7 cellular contexts compared by ENCODE assay signal in the genomic region with DNA sequence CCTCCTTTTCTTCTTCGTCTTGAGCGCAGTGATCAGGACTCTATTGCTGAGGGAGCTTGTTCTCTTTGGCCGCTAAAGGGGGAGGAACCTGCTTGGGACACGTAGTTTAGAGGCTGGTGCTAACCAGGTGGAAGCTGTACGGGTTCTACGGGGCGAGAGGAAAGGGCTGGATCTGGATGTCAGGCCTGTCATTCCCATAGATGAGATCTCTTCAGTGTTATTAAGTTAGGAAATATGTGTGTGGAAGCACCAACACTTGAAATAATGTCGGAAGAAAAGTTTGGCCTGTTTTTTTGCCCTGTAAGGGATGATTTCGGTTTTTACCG. TPM values are rescaled to one million over a fixed set of nuclear protein-coding genes. Genes with fewer than 3 reads are reported as not detected.
DNase-seq lines count a peak whose midpoint lies in the region; ATAC-seq and TF ChIP-seq lines count a peak whose summit lies in the region.

No MANE protein-coding gene starts in this region.

- no peak for TF ChIP-seq CTCF in thoracic aorta (IDR thresholded peaks at IDR 0.05)

- no peaks in the 10 kb centered on the region for H3K9me3 ChIP-seq in ES-I3 (ENCODE audit: control insufficient read depth, insufficient read depth, low read length)
- H3K9me3 ChIP-seq in duodenal mucosa (ENCODE audit: control insufficient read depth in 1 of 2, low read length in 2 of 2), result no peaks in the 10 kb centered on the region
- no peaks in the 10 kb centered on the region for H3K9me3 ChIP-seq in thoracic aorta

- H3K27ac ChIP-seq in duodenal mucosa (ENCODE audit: low read depth, low read length) (no peak overlapping the region), thoracic aorta (peak overlapping the region; percentile 81 to 89)

- peaks cover 3% of the 10 kb centered on the region for H3K4me1 ChIP-seq in ES-I3 (ENCODE audit: insufficient read depth, low read length)
- peaks cover 29 to 31% of the 10 kb centered on the region in 2 donors for H3K4me1 ChIP-seq in duodenal mucosa (ENCODE audit: control insufficient read depth in 1 of 2, insufficient read depth in 2 of 2, low read length in 2 of 2)
- H3K4me1 ChIP-seq in thoracic aorta (ENCODE audit: control insufficient read depth in 1 of 2, low read depth in 2 of 2), result peaks cover 27 to 44% of the 10 kb centered on the region in 2 donors

- H3K27ac Mint-ChIP-seq in memory B cell, result peak overlapping the region; percentile 96

- H3K27me3 Mint-ChIP-seq in memory B cell, result no peaks in the 10 kb centered on the region

- H3K4me1 Mint-ChIP-seq in memory B cell, result peaks cover 29% of the 10 kb centered on the region

- DNase-seq in SW 1271 (lab: John Stamatoyannopoulos, UW), result peak; percentile 15 to 33
- peak in 1 of 2 donors; percentile 12 for DNase-seq in memory B cell (ENCODE audit: low spot score in 2 of 2)
- DNase-seq in thoracic aorta (ENCODE audit: low spot score), result no peak

- no peaks in the 10 kb centered on the region for H3K27me3 ChIP-seq in duodenal mucosa (ENCODE audit: control insufficient read depth in 1 of 2, insufficient read depth in 2 of 2, low read length in 2 of 2)
- no peaks in the 10 kb centered on the region for H3K27me3 ChIP-seq in thoracic aorta (replicated peaks; ENCODE audit: insufficient read depth)

- peaks cover 7% of the 10 kb centered on the region for H3K36me3 Mint-ChIP-seq in memory B cell

- H3K36me3 ChIP-seq in ES-I3 (ENCODE audit: insufficient read depth, low read length) (no peaks in the 10 kb centered on the region), duodenal mucosa (ENCODE audit: control insufficient read depth in 1 of 2, insufficient read depth in 2 of 2, low read length in 2 of 2) (peaks cover 12 to 16% of the 10 kb centered on the region in 2 donors), thoracic aorta (peaks cover 9% of the 10 kb centered on the region)

- ATAC-seq in GM19455 (IDR thresholded peaks at IDR 0.05; ENCODE audit: unreplicated experiment), result peak; percentile 57
- peak; percentile 41 for ATAC-seq in HG03457 (IDR thresholded peaks at IDR 0.05; ENCODE audit: unreplicated experiment)
- ATAC-seq in memory B cell (ENCODE audit: low read depth), result peak; percentile 34
- ATAC-seq in thoracic aorta (ENCODE audit: insufficient number of reproducible peaks, low FRiP score, low read depth), result no peak

- peak overlapping the region; percentile 91 to 94 for H3K4me3 ChIP-seq in duodenal mucosa (ENCODE audit: low read depth in 1 of 2, low read length in 2 of 2)
- H3K4me3 ChIP-seq in thoracic aorta, result peak overlapping the region; percentile 87

- H3K9me3 Mint-ChIP-seq in memory B cell, result no peaks in the 10 kb centered on the region

- peak overlapping the region; percentile 93 for H3K4me3 Mint-ChIP-seq in memory B cell

- H3K9ac ChIP-seq in ES-I3 (ENCODE audit: low read depth, low read length) (peak overlapping the region; percentile 96), duodenal mucosa (ENCODE audit: low read depth in 1 of 2, low read length in 2 of 2) (peak overlapping the region; percentile 89 to 94)

RNA-seq across cellular contexts. Expression of a gene that starts 0.6 kb away (rescaled TPM):
- 10 to 100 TPM; 43.1 to 52.9 TPM for total RNA-seq in thoracic aorta

RNA-seq across cellular contexts. Expression of a gene that starts 32.0 kb away (rescaled TPM):
- 10 to 100 TPM in 1 of 2 donors, 1 to 10 TPM in 1; 9.3 to 49.2 TPM for total RNA-seq in thoracic aorta

RNA-seq across cellular contexts. Expression of a gene that starts 32.6 kb away (rescaled TPM):
- total RNA-seq in thoracic aorta, result 10 to 100 TPM in 1 of 2 donors, 1 to 10 TPM in 1; 5.1 to 10.0 TPM

RNA-seq across cellular contexts. Expression of a gene that starts 37.5 kb away (rescaled TPM):
- total RNA-seq in thoracic aorta, result not detected
